ENCODE assay signal across 9 cellular contexts in the genomic region with DNA sequence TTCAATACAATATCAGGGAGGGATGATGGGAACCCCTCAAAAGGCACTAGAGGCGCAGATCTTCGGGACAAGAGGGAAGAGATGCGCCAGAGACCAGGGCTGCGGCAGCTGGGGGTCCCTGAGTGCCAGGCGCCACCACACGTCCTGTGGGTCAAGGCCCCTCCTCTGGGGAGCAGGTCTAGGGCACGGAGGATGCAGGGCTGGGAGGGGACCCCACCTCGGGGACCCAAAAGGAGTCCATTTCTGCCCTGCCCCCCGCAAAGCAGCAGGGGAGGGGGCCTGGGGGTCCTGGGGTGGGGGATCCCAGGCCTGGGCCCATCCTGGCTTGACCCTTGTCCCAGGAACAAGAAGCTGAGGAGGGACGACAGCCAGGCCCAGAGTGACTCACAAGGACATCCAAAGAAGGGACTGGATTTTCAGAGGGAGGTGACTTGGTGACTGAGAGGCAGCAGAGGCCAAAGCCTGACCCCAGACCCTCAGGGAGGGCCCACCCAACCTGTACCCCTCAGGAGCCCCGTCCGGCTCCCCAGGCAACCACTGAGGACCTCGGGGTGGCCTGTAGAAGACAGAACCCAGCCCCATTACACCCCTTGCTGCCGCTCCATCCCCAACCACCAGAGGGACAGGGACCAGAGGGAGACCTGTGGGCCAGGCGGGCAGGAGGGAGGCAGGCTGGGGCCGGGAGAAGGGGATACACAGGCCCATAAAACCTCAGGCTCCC. TPM values are rescaled to one million over a fixed set of nuclear protein-coding genes. Genes with fewer than 3 reads are reported as not detected.
DNase-seq lines count a peak whose midpoint lies in the region; ATAC-seq, FAIRE-seq and TF ChIP-seq lines count a peak whose summit lies in the region.
"Had no signal": no experiment of that assay in that cellular context is flagged by ENCODE, and none has a peak within 500 bp of the region (broad histone marks: within the 10 kb centered on the region; RNA-seq: fewer than 3 reads in every experiment).

No MANE protein-coding gene starts in this region.

- no peaks in the 10 kb centered on the region for H3K27me3 ChIP-seq in endodermal cell (ENCODE audit: control insufficient read depth, insufficient read depth, low read length, poor library complexity, severe bottlenecking)

- no peaks in the 10 kb centered on the region for H3K9me3 ChIP-seq in endodermal cell (ENCODE audit: control insufficient read depth, low read length)
- H3K9me3 ChIP-seq: HAP-1 had no signal

- H3K27ac ChIP-seq in endodermal cell (ENCODE audit: low read depth, low read length) = no peak overlapping the region

- 82 to 96% methylated on average over 4 to 16 of the region's 16 CpGs for WGBS in endodermal cell (ENCODE audit: insufficient coverage in 1 of 2, insufficient read length in 1 of 2), 2 experiments

- DNase-seq in AG08395 (ENCODE audit: low spot score) (peak; percentile 58), GM19239 (ENCODE audit: insufficient read length, low spot score) (peak; percentile 70), SKM-1 treated with dmso at 0.1 percent for 144 hours (lab: John Stamatoyannopoulos, UW; ENCODE audit: unreplicated experiment) (peak; percentile 8), endodermal cell (peak; percentile 89), neural crest cell (ENCODE audit: low read depth, low spot score) (peak; percentile 45), putamen (ENCODE audit: low spot score) (no peak), NCI-H128 (lab: John Stamatoyannopoulos, UW; ENCODE audit: unreplicated experiment) (no peak)

- no peak for ATAC-seq in GM19452 (IDR thresholded peaks at IDR 0.05; ENCODE audit: unreplicated experiment)

- no peak overlapping the region for H3K9ac ChIP-seq in endodermal cell (ENCODE audit: extremely low read depth, low read length, poor library complexity, severe bottlenecking)

- H3K9me3 Mint-ChIP-seq in endodermal cell (no peaks in the 10 kb centered on the region), neural crest cell (no peaks in the 10 kb centered on the region)

- no peaks in the 10 kb centered on the region for H3K36me3 ChIP-seq in endodermal cell (ENCODE audit: control insufficient read depth, insufficient read depth, low read length)

- H3K4me3 ChIP-seq in endodermal cell (ENCODE audit: low read length) = no peak overlapping the region
- H3K4me3 ChIP-seq: HAP-1 had no signal

- no peaks in the 10 kb centered on the region for H3K27me3 Mint-ChIP-seq in endodermal cell (ENCODE audit: insufficient read depth)
- no peaks in the 10 kb centered on the region for H3K27me3 Mint-ChIP-seq in neural crest cell (ENCODE audit: low read depth)

- no peak for FAIRE-seq in GM19239 (lab: Jason Lieb, UNC)

- H3K36me3 Mint-ChIP-seq in endodermal cell (ENCODE audit: low read depth) (peaks cover 12% of the 10 kb centered on the region), neural crest cell (ENCODE audit: low read depth) (no peaks in the 10 kb centered on the region)

- H3K4me3 Mint-ChIP-seq in endodermal cell (no peak overlapping the region), neural crest cell (no peak overlapping the region)

- no peaks in the 10 kb centered on the region for H3K4me1 ChIP-seq in endodermal cell (ENCODE audit: control insufficient read depth, insufficient read depth, low read length)
- H3K4me1 ChIP-seq: HAP-1 had no signal

- TF ChIP-seq CTCF in endodermal cell (conservative IDR thresholded peaks at IDR 0.05) (peak; percentile 73), neural crest cell (conservative IDR thresholded peaks at IDR 0.05) (peak; percentile 60)

- no peaks in the 10 kb centered on the region for H3K4me1 Mint-ChIP-seq in endodermal cell
- peaks cover 5% of the 10 kb centered on the region for H3K4me1 Mint-ChIP-seq in neural crest cell

- no peak overlapping the region for H3K27ac Mint-ChIP-seq in endodermal cell
- H3K27ac Mint-ChIP-seq in neural crest cell (ENCODE audit: unreplicated experiment) = no peak overlapping the region

RNA-seq across cellular contexts. Expression of gene LRSAM1, which starts 54.2 kb away (rescaled TPM):
- 10 to 100 TPM; 18.4 to 19.8 TPM for total RNA-seq in endodermal cell
- polyA plus RNA-seq in endodermal cell (2013, experiment 1 of 2) = 18.1 TPM
- polyA plus RNA-seq in endodermal cell (2013, experiment 2 of 2) = 17.8 TPM
- total RNA-seq in neural crest cell = 17.3 and 21.5 TPM in 2 replicates

RNA-seq across cellular contexts. Expression of gene RPL12, which starts 54.4 kb away (rescaled TPM):
- total RNA-seq in endodermal cell (1,000 to 10,000 TPM; 1,241 to 1,436 TPM), neural crest cell (1,131 and 1,237 TPM in 2 replicates)
- 1,289 TPM for polyA plus RNA-seq in endodermal cell (2013, experiment 1 of 2)
- 1,216 TPM for polyA plus RNA-seq in endodermal cell (2013, experiment 2 of 2)

Comparison
In these comparisons a context has a peak if more than half of its experiments do, and no peak if none do; other contexts are left out.
1. DNase-seq: peak in AG08395 (single experiment), GM19239 (single experiment), SKM-1 treated with dmso at 0.1 percent for 144 hours (single experiment), endodermal cell (single experiment) and neural crest cell (single experiment); none in putamen (single experiment) and NCI-H128 (single experiment).